In the genomic region with DNA sequence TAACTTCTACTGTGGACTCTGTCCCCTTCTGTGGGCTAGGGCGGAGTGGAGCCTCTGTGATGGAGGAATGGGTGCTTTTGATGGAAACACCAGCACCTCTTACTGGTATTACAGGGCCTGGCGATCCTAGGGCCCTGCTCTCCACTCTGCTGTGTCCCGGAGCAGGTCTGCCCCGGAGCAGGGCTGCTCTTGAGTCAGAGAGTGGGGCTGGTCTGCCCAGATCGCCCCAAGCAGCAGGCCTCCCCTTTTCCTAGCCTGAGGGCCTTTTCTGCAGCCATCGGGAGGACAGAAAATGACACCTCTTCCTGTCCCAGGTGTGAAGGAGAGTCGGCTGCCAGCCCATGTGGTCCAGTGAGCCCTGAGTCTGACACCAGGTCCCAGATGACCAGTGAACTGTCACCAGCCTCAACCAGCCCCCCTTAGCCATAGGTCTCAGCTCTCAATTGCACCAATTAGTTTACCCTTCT, we compare ENCODE assay signal across 8 cellular contexts. TPM values are rescaled to one million over a fixed set of nuclear protein-coding genes. Genes with fewer than 3 reads are reported as not detected.
DNase-seq lines count a peak whose midpoint lies in the region; ATAC-seq and TF ChIP-seq lines count a peak whose summit lies in the region.

No MANE protein-coding gene starts in this region.

- H3K9me3 ChIP-seq in iPS-18c (ENCODE audit: control insufficient read depth, insufficient read depth, low read length) = no peaks in the 10 kb centered on the region

- TF ChIP-seq POLR2A in GM18505 (IDR thresholded peaks at IDR 0.05; ENCODE audit: borderline replicate concordance, extremely low read depth, insufficient read depth, insufficient read length) = no peak

- DNase-seq in NCI-H2081 (lab: John Stamatoyannopoulos, UW) (peak; percentile 14 to 16), NCI-H2081 treated with DMSO at 0.1 percent for 48 hours (lab: John Stamatoyannopoulos, UW) (no peak), anterior cingulate cortex (lab: John Stamatoyannopoulos, UW) (no peak)
- no peak for DNase-seq in activated T-cell treated with anti-CD3 and anti-CD28 coated beads, Interleukin-2, amount 50 U/mL, for 4 hours
- DNase-seq in stimulated activated effector memory CD8-positive, alpha-beta T cell treated with anti-CD3 and anti-CD28 coated beads, Interleukin-12 subunit alpha, Interleukin-12 subunit beta, amount 100 ng/mL, for 72 hours (ENCODE audit: low spot score in 2 of 2) = peak in 1 of 2 donors; percentile 13

- no peaks in the 10 kb centered on the region for H3K9me3 Mint-ChIP-seq in activated T-cell treated with anti-CD3 and anti-CD28 coated beads, Interleukin-2, amount 50 U/mL, for 4 hours
- no peaks in the 10 kb centered on the region for H3K9me3 Mint-ChIP-seq in stimulated activated effector memory CD8-positive, alpha-beta T cell treated with anti-CD3 and anti-CD28 coated beads, Interleukin-12 subunit alpha, Interleukin-12 subunit beta, amount 100 ng/mL, for 72 hours

- H3K4me1 Mint-ChIP-seq in activated T-cell treated with anti-CD3 and anti-CD28 coated beads, Interleukin-2, amount 50 U/mL, for 4 hours (ENCODE audit: low read depth) = peaks cover 45% of the 10 kb centered on the region
- H3K4me1 Mint-ChIP-seq in stimulated activated effector memory CD8-positive, alpha-beta T cell treated with anti-CD3 and anti-CD28 coated beads, Interleukin-12 subunit alpha, Interleukin-12 subunit beta, amount 100 ng/mL, for 72 hours = peaks cover 63% of the 10 kb centered on the region

- H3K27me3 Mint-ChIP-seq in activated T-cell treated with anti-CD3 and anti-CD28 coated beads, Interleukin-2, amount 50 U/mL, for 4 hours (ENCODE audit: low read depth) = no peaks in the 10 kb centered on the region

- H3K4me3 ChIP-seq in iPS-18c (ENCODE audit: insufficient read depth, low read depth, low read length) = peak overlapping the region; percentile 82

- H3K36me3 Mint-ChIP-seq in activated T-cell treated with anti-CD3 and anti-CD28 coated beads, Interleukin-2, amount 50 U/mL, for 4 hours (ENCODE audit: insufficient read depth) = peaks cover 28% of the 10 kb centered on the region
- peaks cover 62% of the 10 kb centered on the region for H3K36me3 Mint-ChIP-seq in stimulated activated effector memory CD8-positive, alpha-beta T cell treated with anti-CD3 and anti-CD28 coated beads, Interleukin-12 subunit alpha, Interleukin-12 subunit beta, amount 100 ng/mL, for 72 hours

- peak overlapping the region; percentile 94 for H3K27ac Mint-ChIP-seq in stimulated activated effector memory CD8-positive, alpha-beta T cell treated with anti-CD3 and anti-CD28 coated beads, Interleukin-12 subunit alpha, Interleukin-12 subunit beta, amount 100 ng/mL, for 72 hours

- peak overlapping the region; percentile 92 for H3K4me3 Mint-ChIP-seq in activated T-cell treated with anti-CD3 and anti-CD28 coated beads, Interleukin-2, amount 50 U/mL, for 4 hours
- peak overlapping the region; percentile 88 for H3K4me3 Mint-ChIP-seq in stimulated activated effector memory CD8-positive, alpha-beta T cell treated with anti-CD3 and anti-CD28 coated beads, Interleukin-12 subunit alpha, Interleukin-12 subunit beta, amount 100 ng/mL, for 72 hours

- ATAC-seq in HG03442 (IDR thresholded peaks at IDR 0.05; ENCODE audit: unreplicated experiment) = peak; percentile 9
- no peak for ATAC-seq in activated T-cell treated with anti-CD3 and anti-CD28 coated beads, Interleukin-2, amount 50 U/mL, for 4 hours
- ATAC-seq in stimulated activated effector memory CD8-positive, alpha-beta T cell treated with anti-CD3 and anti-CD28 coated beads, Interleukin-12 subunit alpha, Interleukin-12 subunit beta, amount 100 ng/mL, for 72 hours = peak; percentile 31
- no peak for ATAC-seq in GM18505 (IDR thresholded peaks at IDR 0.05; ENCODE audit: unreplicated experiment)

RNA-seq across cellular contexts. Expression of a gene that starts 1.4 kb away (rescaled TPM):
- total RNA-seq in activated T-cell treated with anti-CD3 and anti-CD28 coated beads, Interleukin-2, amount 50 U/mL, for 4 hours = 10 to 100 TPM; 36.1 to 39.7 (median 38.3) TPM

RNA-seq across cellular contexts. Expression of a gene that starts 42.7 kb away (rescaled TPM):
- 10 to 100 TPM; 19.3 to 22.4 (median 20.5) TPM for total RNA-seq in activated T-cell treated with anti-CD3 and anti-CD28 coated beads, Interleukin-2, amount 50 U/mL, for 4 hours

RNA-seq across cellular contexts. Expression of a gene that starts 49.5 kb away (rescaled TPM):
- 10 to 100 TPM; 15.8 to 17.1 (median 16.3) TPM for total RNA-seq in activated T-cell treated with anti-CD3 and anti-CD28 coated beads, Interleukin-2, amount 50 U/mL, for 4 hours

Comparison
In these comparisons a context has a peak if more than half of its experiments do, and no peak if none do; other contexts are left out.
1. DNase-seq: peak in NCI-H2081 (2 of 2); none in NCI-H2081 treated with DMSO at 0.1 percent for 48 hours (single experiment), activated T-cell treated with anti-CD3 and anti-CD28 coated beads, Interleukin-2, amount 50 U/mL, for 4 hours (single experiment) and anterior cingulate cortex (0 of 58).
2. ATAC-seq: peak in HG03442 (single experiment) and stimulated activated effector memory CD8-positive, alpha-beta T cell treated with anti-CD3 and anti-CD28 coated beads, Interleukin-12 subunit alpha, Interleukin-12 subunit beta, amount 100 ng/mL, for 72 hours (single experiment); none in activated T-cell treated with anti-CD3 and anti-CD28 coated beads, Interleukin-2, amount 50 U/mL, for 4 hours (0 of 2) and GM18505 (single experiment).